In the genomic region with DNA sequence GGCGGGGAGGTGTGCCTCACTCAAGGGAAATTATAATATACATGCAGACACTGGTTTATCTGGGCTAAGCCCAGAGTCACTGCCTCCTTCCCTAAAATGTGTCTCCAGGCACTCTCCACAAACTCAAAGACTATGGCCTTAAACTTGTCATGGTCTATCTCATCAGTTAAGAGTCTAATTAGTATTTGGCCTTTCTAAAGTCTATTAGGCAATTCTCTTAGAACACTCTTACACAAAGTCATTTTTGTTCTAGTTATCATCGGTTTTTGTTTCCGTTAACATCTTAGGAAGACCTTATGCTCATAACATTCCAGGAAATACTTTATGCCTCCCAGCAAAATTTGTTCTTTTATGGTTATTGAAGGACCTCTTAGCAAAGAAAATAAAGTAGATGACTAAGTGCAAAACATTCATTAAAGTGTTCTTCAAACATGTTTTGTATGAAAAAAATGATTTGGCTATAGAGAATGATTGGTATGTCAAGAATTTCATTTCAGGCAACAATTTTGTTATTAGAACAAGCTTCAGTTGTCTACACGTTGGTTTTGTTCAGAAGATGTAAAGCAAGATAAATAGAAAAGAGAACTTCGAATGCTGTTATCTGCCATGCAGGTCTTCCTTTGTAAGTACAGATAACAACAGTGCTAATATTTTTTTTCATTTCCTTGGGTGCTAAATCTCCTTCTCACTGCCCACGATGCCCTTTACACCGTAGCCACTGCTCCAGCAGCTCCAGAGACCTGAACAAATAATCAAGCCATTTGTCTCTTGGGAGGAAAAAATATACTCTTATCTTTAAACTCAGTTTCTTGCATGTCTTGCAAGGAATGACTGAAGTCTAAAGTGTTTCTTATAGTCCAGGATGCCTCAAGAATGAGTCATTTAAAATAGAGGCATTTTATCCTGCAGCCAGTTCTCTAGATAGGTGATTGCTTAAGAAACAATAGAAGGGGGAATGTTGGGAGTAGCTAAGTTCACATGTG, we compare ENCODE assay signal across 2 cellular contexts.
TF ChIP-seq lines count a peak whose summit lies in the region.

No MANE protein-coding gene starts in this region.

TF ChIP-seq in A549, 52 proteins besides CTCF, POLR2A, EP300 and RAD21:
- TF ChIP-seq GATA3 (IDR thresholded peaks at IDR 0.05; ENCODE audit: borderline replicate concordance) (peak; percentile 78; the same call in 1 of the 2 replicates), HOXB5 (CRISPR knock-in tag; IDR thresholded peaks at IDR 0.05) (no peak), JUN (IDR thresholded peaks at IDR 0.05) (0 out of 5 replicates have a peak, but pooled peaks of 1 of the 2 experiments have one; percentile 58), FOSL2 (IDR thresholded peaks at IDR 0.05) (peak; percentile 51; the same call in 1 of the 2 replicates), FOSL2 (CRISPR knock-in tag; IDR thresholded peaks at IDR 0.05) (peak; percentile 71), JUNB (IDR thresholded peaks at IDR 0.05) (peak; percentile 80), CEBPB (IDR thresholded peaks at IDR 0.05) (peak; percentile 54 to 86; a peak in 3 of 4 replicates), POLR2AphosphoS2 (conservative IDR thresholded peaks at IDR 0.05; ENCODE audit: low read length) (no peak), NR3C1 (IDR thresholded peaks at IDR 0.05) (no peak)
- TF ChIP-seq, protein P1, sequence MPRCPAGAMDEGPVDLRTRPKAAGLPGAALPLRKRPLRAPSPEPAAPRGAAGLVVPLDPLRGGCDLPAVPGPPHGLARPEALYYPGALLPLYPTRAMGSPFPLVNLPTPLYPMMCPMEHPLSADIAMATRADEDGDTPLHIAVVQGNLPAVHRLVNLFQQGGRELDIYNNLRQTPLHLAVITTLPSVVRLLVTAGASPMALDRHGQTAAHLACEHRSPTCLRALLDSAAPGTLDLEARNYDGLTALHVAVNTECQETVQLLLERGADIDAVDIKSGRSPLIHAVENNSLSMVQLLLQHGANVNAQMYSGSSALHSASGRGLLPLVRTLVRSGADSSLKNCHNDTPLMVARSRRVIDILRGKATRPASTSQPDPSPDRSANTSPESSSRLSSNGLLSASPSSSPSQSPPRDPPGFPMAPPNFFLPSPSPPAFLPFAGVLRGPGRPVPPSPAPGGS (IDR thresholded peaks at IDR 0.05), result 0 out of 3 replicates have a peak, but pooled peaks have one; percentile 41
- TF ChIP-seq, protein P2, sequence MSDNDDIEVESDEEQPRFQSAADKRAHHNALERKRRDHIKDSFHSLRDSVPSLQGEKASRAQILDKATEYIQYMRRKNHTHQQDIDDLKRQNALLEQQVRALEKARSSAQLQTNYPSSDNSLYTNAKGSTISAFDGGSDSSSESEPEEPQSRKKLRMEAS (IDR thresholded peaks at IDR 0.05), result no peak
- TF ChIP-seq, protein P3, sequence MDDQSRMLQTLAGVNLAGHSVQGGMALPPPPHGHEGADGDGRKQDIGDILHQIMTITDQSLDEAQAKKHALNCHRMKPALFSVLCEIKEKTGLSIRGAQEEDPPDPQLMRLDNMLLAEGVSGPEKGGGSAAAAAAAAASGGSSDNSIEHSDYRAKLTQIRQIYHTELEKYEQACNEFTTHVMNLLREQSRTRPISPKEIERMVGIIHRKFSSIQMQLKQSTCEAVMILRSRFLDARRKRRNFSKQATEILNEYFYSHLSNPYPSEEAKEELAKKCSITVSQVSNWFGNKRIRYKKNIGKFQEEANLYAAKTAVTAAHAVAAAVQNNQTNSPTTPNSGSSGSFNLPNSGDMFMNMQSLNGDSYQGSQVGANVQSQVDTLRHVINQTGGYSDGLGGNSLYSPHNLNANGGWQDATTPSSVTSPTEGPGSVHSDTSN (IDR thresholded peaks at IDR 0.05), result no peak
TF ChIP-seq in A549: peak in this region for 6.

TF ChIP-seq in IMR-90, 13 proteins besides CTCF, POLR2A, EP300 and RAD21:
- TF ChIP-seq CEBPB (IDR thresholded peaks at IDR 0.05; ENCODE audit: low read depth, low read length) (peak; percentile 79), MAZ (IDR thresholded peaks at IDR 0.05; ENCODE audit: borderline replicate concordance, low read depth, low read length) (no peak)
